In genomic region chr5:143014017-143014651, GRCh38 we compare ENCODE assay signal across 1 cellular context.
TF ChIP-seq lines count a peak whose summit lies in the region.

No MANE protein-coding gene starts in this region.

TF ChIP-seq in GM12878, 131 proteins besides CTCF, POLR2A, EP300 and RAD21 (continued from another document):
- TF ChIP-seq, protein P1, sequence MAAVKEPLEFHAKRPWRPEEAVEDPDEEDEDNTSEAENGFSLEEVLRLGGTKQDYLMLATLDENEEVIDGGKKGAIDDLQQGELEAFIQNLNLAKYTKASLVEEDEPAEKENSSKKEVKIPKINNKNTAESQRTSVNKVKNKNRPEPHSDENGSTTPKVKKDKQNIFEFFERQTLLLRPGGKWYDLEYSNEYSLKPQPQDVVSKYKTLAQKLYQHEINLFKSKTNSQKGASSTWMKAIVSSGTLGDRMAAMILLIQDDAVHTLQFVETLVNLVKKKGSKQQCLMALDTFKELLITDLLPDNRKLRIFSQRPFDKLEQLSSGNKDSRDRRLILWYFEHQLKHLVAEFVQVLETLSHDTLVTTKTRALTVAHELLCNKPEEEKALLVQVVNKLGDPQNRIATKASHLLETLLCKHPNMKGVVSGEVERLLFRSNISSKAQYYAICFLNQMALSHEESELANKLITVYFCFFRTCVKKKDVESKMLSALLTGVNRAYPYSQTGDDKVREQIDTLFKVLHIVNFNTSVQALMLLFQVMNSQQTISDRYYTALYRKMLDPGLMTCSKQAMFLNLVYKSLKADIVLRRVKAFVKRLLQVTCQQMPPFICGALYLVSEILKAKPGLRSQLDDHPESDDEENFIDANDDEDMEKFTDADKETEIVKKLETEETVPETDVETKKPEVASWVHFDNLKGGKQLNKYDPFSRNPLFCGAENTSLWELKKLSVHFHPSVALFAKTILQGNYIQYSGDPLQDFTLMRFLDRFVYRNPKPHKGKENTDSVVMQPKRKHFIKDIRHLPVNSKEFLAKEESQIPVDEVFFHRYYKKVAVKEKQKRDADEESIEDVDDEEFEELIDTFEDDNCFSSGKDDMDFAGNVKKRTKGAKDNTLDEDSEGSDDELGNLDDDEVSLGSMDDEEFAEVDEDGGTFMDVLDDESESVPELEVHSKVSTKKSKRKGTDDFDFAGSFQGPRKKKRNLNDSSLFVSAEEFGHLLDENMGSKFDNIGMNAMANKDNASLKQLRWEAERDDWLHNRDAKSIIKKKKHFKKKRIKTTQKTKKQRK (IDR thresholded peaks at IDR 0.05; ENCODE audit: low read depth, low read length): no peak
- TF ChIP-seq CBX5 (IDR thresholded peaks at IDR 0.05; ENCODE audit: low read depth) (peak; percentile 56; the same call in 1 of the 2 replicates), LARP7 (IDR thresholded peaks at IDR 0.05) (0 out of 2 replicates have a peak, but pooled peaks have one; percentile 42), IKZF2 (IDR thresholded peaks at IDR 0.05) (peak in 1 of 2 experiments; percentile 30; a peak in 1 of 4 replicates), NFXL1 (IDR thresholded peaks at IDR 0.05; ENCODE audit: borderline replicate concordance) (no peak)
- TF ChIP-seq, protein P2, sequence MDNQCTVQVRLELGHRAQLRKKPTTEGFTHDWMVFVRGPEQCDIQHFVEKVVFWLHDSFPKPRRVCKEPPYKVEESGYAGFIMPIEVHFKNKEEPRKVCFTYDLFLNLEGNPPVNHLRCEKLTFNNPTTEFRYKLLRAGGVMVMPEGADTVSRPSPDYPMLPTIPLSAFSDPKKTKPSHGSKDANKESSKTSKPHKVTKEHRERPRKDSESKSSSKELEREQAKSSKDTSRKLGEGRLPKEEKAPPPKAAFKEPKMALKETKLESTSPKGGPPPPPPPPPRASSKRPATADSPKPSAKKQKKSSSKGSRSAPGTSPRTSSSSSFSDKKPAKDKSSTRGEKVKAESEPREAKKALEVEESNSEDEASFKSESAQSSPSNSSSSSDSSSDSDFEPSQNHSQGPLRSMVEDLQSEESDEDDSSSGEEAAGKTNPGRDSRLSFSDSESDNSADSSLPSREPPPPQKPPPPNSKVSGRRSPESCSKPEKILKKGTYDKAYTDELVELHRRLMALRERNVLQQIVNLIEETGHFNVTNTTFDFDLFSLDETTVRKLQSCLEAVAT (IDR thresholded peaks at IDR 0.05): 0 out of 2 replicates have a peak, but pooled peaks have one; percentile 32
- TF ChIP-seq, protein P3, sequence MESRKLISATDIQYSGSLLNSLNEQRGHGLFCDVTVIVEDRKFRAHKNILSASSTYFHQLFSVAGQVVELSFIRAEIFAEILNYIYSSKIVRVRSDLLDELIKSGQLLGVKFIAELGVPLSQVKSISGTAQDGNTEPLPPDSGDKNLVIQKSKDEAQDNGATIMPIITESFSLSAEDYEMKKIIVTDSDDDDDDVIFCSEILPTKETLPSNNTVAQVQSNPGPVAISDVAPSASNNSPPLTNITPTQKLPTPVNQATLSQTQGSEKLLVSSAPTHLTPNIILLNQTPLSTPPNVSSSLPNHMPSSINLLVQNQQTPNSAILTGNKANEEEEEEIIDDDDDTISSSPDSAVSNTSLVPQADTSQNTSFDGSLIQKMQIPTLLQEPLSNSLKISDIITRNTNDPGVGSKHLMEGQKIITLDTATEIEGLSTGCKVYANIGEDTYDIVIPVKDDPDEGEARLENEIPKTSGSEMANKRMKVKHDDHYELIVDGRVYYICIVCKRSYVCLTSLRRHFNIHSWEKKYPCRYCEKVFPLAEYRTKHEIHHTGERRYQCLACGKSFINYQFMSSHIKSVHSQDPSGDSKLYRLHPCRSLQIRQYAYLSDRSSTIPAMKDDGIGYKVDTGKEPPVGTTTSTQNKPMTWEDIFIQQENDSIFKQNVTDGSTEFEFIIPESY (IDR thresholded peaks at IDR 0.05): peak; percentile 81
